Comparison of ENCODE assay signal across 8 cellular contexts in genomic region chr7:99558306-99559275, GRCh38. TPM values are rescaled to one million over a fixed set of nuclear protein-coding genes. Genes with fewer than 3 reads are reported as not detected.
DNase-seq lines count a peak whose midpoint lies in the region; ATAC-seq and TF ChIP-seq lines count a peak whose summit lies in the region.

Gene ZNF655 (plus strand): TSS chr7:99558642. CDS start chr7:99560560, 1,918 bp downstream.

- peaks cover 35% of the 10 kb centered on the region for H3K36me3 Mint-ChIP-seq in T-cell

- peaks cover 23 to 46% (median 30%) of the 10 kb centered on the region in 4 donors for H3K4me1 ChIP-seq in upper lobe of left lung

- TF ChIP-seq POLR2A in upper lobe of left lung (IDR thresholded peaks at IDR 0.05): peak in 3 of 4 donors; percentile 71 to 87 (median 86)

- H3K36me3 ChIP-seq in upper lobe of left lung: peaks cover 15 to 50% (median 28%) of the 10 kb centered on the region in 4 donors

- H3K27ac ChIP-seq in upper lobe of left lung: peak within 1 kb of the TSS; percentile 98 to 100 (median 99)

- H3K27me3 ChIP-seq in upper lobe of left lung: no peaks in the 10 kb centered on the region

- no peaks in the 10 kb centered on the region for H3K27me3 Mint-ChIP-seq in T-cell

- no peaks in the 10 kb centered on the region for H3K9me3 Mint-ChIP-seq in T-cell

- no peaks in the 10 kb centered on the region for H3K9me3 ChIP-seq in upper lobe of left lung

- POLR2A ChIA-PET in T-cell (lab: Charles Lee): interaction anchor here (0.6 to 1.7 kb wide), 9 partner anchors 17 to 1331 kb away, joined by 3 to 12 read pairs (median 3); partner anchors contain the start of genes ZKSCAN5 (in 2 of the 2) and UFSP1 (in 1 of the 2)

- ATAC-seq in HG02642 (IDR thresholded peaks at IDR 0.05; ENCODE audit: poor library complexity, unreplicated experiment) (peak; percentile 89), T-cell (replicated peaks in 1 of 4) (peak; percentile 84 to 88 (median 84)), left cardiac atrium (peak; percentile 98), upper lobe of left lung (ENCODE audit: low FRiP score in 2 of 2) (peak; percentile 96 to 97)

- TF ChIP-seq EP300 in upper lobe of left lung (IDR thresholded peaks at IDR 0.05): no peak

- H3K4me1 Mint-ChIP-seq in T-cell: peaks cover 55 to 66% (median 60%) of the 10 kb centered on the region in 3 donors

- DNase-seq in GM12864 (ENCODE audit: low read depth) (peak; percentile 64), NCI-H1436 (lab: John Stamatoyannopoulos, UW) (peak; percentile 94), T-cell (peak; percentile 86 to 96 (median 93)), amniotic epithelial cell (ENCODE audit: low read depth) (peak; percentile 83), left cardiac atrium (peak; percentile 94), posterior vena cava (ENCODE audit: low spot score) (peak; percentile 97), upper lobe of left lung (peak; percentile 89 to 94)

- H3K4me3 ChIP-seq in GM12864 (ENCODE audit: low read depth, low read length) (peak within 1 kb of the TSS; percentile 99), upper lobe of left lung (peak within 1 kb of the TSS; percentile 78 to 87 (median 80))

- TF ChIP-seq CTCF in GM12864 (IDR thresholded peaks at IDR 0.05; ENCODE audit: low read depth, low read length, missing control alignments): no peak
- peak in 1 of 6 experiments; percentile 17 for TF ChIP-seq CTCF in upper lobe of left lung (IDR thresholded peaks at IDR 0.05)

- peak within 1 kb of the TSS; percentile 93 to 99 (median 99) for H3K4me3 Mint-ChIP-seq in T-cell

- CTCF ChIA-PET in T-cell (lab: Charles Lee): interaction anchor here in 1 of 2 donors (0.6 to 1.2 kb wide), 3 partner anchors 58 to 524 kb away, joined by 3 to 5 read pairs (median 4); partner anchors contain the start of gene ZSCAN25

- intact Hi-C loops in left cardiac atrium (cut with DNase I) (no loop called here), posterior vena cava (cut with DNase I) (no loop called here)

- H3K27ac Mint-ChIP-seq in T-cell: peak within 1 kb of the TSS; percentile 99 to 100

- WGBS in upper lobe of left lung, 2 donors: 0% methylated on average over 14 to 54 of the region's 80 CpGs

RNA-seq across cellular contexts. Expression of gene ZNF655, which starts in this region (rescaled TPM):
- total RNA-seq in T-cell: 100 to 1,000 TPM; 145 to 163 (median 157) TPM
- total RNA-seq in left cardiac atrium: 10 to 100 TPM; 31.5 to 45.1 TPM
- 10 to 100 TPM; 55.2 to 75.5 TPM for total RNA-seq in posterior vena cava
- total RNA-seq in upper lobe of left lung: 100 to 1,000 TPM in 4 of 6 donors, 10 to 100 TPM in 2; 57.3 to 202 (median 137) TPM

Comparison
In these comparisons a context has a peak if more than half of its experiments do, and no peak if none do; other contexts are left out.
1. Peak in every context shown above with its lines: DNase-seq, ATAC-seq, H3K4me3 ChIP-seq and H3K27ac ChIP-seq.